31 cellular contexts compared by ENCODE assay signal in the genomic region with DNA sequence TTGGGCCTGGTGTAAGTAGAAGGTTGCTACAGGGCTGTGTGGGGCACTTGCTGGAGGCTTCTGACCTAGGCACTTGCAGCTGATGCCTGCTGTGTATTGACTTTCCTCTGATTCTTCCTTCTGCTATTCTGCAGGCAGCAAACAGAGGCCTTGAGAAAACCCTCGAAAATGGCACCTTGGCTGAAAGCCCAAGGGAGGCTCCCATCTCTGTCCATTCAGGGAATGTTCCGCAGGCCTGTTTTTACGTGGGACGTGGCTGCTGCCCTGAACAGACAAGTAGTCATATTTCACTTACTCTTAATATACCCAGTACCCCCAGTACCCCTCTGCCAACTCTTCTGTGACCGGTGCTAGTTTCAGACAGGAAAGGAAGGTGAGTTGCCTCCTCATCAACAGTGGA.
"Had no signal": no experiment of that assay in that cellular context is flagged by ENCODE, and none has a peak within 500 bp of the region (broad histone marks: within the 10 kb centered on the region; RNA-seq: fewer than 3 reads in every experiment).

No MANE protein-coding gene starts in this region.

- H3K4me3 ChIP-seq: ascending aorta, cardiac muscle cell, SJCRH30, SK-N-MC had no signal

- H3K9me3 ChIP-seq: ascending aorta had no signal

- DNase-seq: activated CD4-positive, alpha-beta T cell treated with anti-CD3 and anti-CD28 coated beads, Interleukin-2, amount 10 ng/mL, durations not matched to agents 24 days and 14 days; activated CD4-positive, alpha-beta T cell treated with anti-CD3 and anti-CD28 coated beads, Interleukin-2, amount 50 U/mL, for 4 hours; activated CD4-positive, CD25-positive, alpha-beta regulatory T cell; activated CD8-positive, alpha-beta T cell treated with anti-CD3 and anti-CD28 coated beads for 36 hours; activated gamma-delta T cell; activated naive CD4-positive, alpha-beta T cell treated with Interleukin-2 at 50 U/mL for 16 hours; activated naive CD8-positive, alpha-beta T cell treated with anti-CD3 and anti-CD28 coated beads, Interleukin-2, amount 10 ng/mL, durations not matched to agents 7 days and 5 days; activated T-cell treated with anti-CD3 and anti-CD28 coated beads, Interleukin-2, amount 50 U/mL, for 24 hours; amygdala; Kasumi-1; KBM-7; NCI-H1092 treated with DMSO at 0.1 percent for 48 hours; NCI-H1417; NCI-H146; NCI-H187; NCI-H2029 treated with DMSO at 0.1 percent for 48 hours; NCI-H2107; NCI-H2171; NCI-H2227 treated with DMSO at 0.1 percent for 48 hours; NCI-H446 treated with DMSO at 0.1 percent for 48 hours; NCI-H524; NCI-H69; NCI-H82; SHP77; SJCRH30; T1000; WERI-Rb-1 had no signal

- ATAC-seq: activated CD8-positive, alpha-beta T cell treated with anti-CD3 and anti-CD28 coated beads for 36 hours; Panc1 had no signal

- H3K4me1 ChIP-seq: ascending aorta, SJCRH30 had no signal

- H3K27me3 ChIP-seq: ascending aorta, cardiac muscle cell, SJCRH30 had no signal

- H3K36me3 ChIP-seq: ascending aorta, cardiac muscle cell, SJCRH30, WERI-Rb-1 had no signal

- H3K27ac ChIP-seq: ascending aorta, cardiac muscle cell, SJCRH30, SK-N-MC, WERI-Rb-1 had no signal
